ENCODE assay signal across 8 cellular contexts in the genomic region with DNA sequence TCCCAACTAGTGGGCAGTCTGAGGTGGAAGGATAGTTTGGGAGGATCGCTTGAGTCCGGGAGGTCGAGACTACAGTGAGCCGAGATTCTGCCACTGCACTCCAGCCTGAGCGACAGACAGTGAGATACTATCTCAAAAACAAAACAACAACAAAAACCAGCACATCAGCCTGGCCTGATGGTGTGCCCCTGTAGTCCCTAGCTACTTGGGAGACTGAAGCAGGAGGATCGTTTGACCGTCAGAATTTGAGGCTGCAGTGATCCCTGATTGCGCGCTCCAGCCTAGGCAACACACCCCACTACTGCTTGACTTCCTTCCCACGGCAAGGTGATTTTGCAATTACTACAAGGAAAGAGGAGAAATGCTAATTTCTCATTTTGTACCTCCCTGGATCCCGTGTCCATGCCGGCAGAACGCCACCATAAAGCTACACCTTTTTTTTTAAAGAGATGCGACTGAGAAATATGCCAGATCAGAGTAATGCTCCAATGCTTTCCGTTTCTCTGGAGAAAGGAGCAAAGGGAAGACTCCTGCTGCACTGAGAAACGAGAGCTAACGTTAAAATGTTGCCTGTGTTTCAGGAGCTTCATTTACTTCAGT. TPM values are rescaled to one million over a fixed set of nuclear protein-coding genes. Genes with fewer than 3 reads are reported as not detected.
DNase-seq lines count a peak whose midpoint lies in the region; ATAC-seq and TF ChIP-seq lines count a peak whose summit lies in the region.

No MANE protein-coding gene starts in this region.

- peak overlapping the region; percentile 85 for H3K27ac ChIP-seq in epithelial cell of prostate

- peak; percentile 7 for ATAC-seq in HG03095 (IDR thresholded peaks at IDR 0.05; ENCODE audit: unreplicated experiment)
- peak; percentile 63 for ATAC-seq in SK-N-SH treated with all-trans-retinoic acid at 6 μM for 48 hours

- DNase-seq in activated T-cell treated with anti-CD3 and anti-CD28 coated beads for 48 hours (ENCODE audit: low read depth) (peak; percentile 5), activated T-cell treated with anti-CD3 and anti-CD28 coated beads for 4 hours (no peak), epithelial cell of prostate (ENCODE audit: low read depth, low spot score) (no peak), myocyte (ENCODE audit: low read depth) (peak; percentile 10), SW480 (ENCODE audit: low spot score) (no peak), cerebellar cortex (ENCODE audit: low spot score) (no peak)

TF ChIP-seq in SK-N-SH treated with all-trans-retinoic acid at 6 μM for 48 hours, 23 proteins besides CTCF, POLR2A, EP300 and RAD21:
- TF ChIP-seq ZFP30 (CRISPR knock-in tag; IDR thresholded peaks at IDR 0.05): no peak
- TF ChIP-seq, protein P1, sequence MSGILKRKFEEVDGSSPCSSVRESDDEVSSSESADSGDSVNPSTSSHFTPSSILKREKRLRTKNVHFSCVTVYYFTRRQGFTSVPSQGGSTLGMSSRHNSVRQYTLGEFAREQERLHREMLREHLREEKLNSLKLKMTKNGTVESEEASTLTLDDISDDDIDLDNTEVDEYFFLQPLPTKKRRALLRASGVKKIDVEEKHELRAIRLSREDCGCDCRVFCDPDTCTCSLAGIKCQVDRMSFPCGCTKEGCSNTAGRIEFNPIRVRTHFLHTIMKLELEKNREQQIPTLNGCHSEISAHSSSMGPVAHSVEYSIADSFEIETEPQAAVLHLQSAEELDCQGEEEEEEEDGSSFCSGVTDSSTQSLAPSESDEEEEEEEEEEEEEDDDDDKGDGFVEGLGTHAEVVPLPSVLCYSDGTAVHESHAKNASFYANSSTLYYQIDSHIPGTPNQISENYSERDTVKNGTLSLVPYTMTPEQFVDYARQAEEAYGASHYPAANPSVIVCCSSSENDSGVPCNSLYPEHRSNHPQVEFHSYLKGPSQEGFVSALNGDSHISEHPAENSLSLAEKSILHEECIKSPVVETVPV (CRISPR knock-in tag; IDR thresholded peaks at IDR 0.05): no peak
- no peak for TF ChIP-seq ZNF70 (CRISPR knock-in tag; IDR thresholded peaks at IDR 0.05)
- TF ChIP-seq ZNF8 (CRISPR knock-in tag; IDR thresholded peaks at IDR 0.05): no peak
- no peak for TF ChIP-seq ZNF565 (CRISPR knock-in tag; conservative IDR thresholded peaks at IDR 0.05; ENCODE audit: low read depth)
- TF ChIP-seq BACH2 (CRISPR knock-in tag; IDR thresholded peaks at IDR 0.05; ENCODE audit: borderline replicate concordance): no peak
- no peak for TF ChIP-seq TCF4 (CRISPR knock-in tag; IDR thresholded peaks at IDR 0.05; ENCODE audit: borderline replicate concordance)
- no peak for TF ChIP-seq GLIS3 (CRISPR knock-in tag; IDR thresholded peaks at IDR 0.05)
- TF ChIP-seq ESRRG (CRISPR knock-in tag; IDR thresholded peaks at IDR 0.05): no peak
- TF ChIP-seq, protein P2, sequence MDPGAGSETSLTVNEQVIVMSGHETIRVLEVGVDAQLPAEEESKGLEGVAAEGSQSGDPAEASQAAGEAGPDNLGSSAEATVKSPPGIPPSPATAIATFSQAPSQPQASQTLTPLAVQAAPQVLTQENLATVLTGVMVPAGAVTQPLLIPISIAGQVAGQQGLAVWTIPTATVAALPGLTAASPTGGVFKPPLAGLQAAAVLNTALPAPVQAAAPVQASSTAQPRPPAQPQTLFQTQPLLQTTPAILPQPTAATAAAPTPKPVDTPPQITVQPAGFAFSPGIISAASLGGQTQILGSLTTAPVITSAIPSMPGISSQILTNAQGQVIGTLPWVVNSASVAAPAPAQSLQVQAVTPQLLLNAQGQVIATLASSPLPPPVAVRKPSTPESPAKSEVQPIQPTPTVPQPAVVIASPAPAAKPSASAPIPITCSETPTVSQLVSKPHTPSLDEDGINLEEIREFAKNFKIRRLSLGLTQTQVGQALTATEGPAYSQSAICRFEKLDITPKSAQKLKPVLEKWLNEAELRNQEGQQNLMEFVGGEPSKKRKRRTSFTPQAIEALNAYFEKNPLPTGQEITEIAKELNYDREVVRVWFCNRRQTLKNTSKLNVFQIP (CRISPR knock-in tag; IDR thresholded peaks at IDR 0.05; ENCODE audit: borderline replicate concordance, low read depth): no peak
- TF ChIP-seq, protein P3, sequence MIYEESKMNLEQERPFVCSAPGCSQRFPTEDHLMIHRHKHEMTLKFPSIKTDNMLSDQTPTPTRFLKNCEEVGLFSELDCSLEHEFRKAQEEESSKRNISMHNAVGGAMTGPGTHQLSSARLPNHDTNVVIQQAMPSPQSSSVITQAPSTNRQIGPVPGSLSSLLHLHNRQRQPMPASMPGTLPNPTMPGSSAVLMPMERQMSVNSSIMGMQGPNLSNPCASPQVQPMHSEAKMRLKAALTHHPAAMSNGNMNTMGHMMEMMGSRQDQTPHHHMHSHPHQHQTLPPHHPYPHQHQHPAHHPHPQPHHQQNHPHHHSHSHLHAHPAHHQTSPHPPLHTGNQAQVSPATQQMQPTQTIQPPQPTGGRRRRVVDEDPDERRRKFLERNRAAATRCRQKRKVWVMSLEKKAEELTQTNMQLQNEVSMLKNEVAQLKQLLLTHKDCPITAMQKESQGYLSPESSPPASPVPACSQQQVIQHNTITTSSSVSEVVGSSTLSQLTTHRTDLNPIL (CRISPR knock-in tag; IDR thresholded peaks at IDR 0.05; ENCODE audit: low read depth): no peak
- no peak for TF ChIP-seq SNAI2 (CRISPR knock-in tag; IDR thresholded peaks at IDR 0.05)
- no peak for TF ChIP-seq ZFP3 (CRISPR knock-in tag; IDR thresholded peaks at IDR 0.05)
- no peak for TF ChIP-seq RARB (CRISPR knock-in tag; IDR thresholded peaks at IDR 0.05)
- TF ChIP-seq ISL1 (CRISPR knock-in tag; IDR thresholded peaks at IDR 0.05): no peak
- TF ChIP-seq, protein P4, sequence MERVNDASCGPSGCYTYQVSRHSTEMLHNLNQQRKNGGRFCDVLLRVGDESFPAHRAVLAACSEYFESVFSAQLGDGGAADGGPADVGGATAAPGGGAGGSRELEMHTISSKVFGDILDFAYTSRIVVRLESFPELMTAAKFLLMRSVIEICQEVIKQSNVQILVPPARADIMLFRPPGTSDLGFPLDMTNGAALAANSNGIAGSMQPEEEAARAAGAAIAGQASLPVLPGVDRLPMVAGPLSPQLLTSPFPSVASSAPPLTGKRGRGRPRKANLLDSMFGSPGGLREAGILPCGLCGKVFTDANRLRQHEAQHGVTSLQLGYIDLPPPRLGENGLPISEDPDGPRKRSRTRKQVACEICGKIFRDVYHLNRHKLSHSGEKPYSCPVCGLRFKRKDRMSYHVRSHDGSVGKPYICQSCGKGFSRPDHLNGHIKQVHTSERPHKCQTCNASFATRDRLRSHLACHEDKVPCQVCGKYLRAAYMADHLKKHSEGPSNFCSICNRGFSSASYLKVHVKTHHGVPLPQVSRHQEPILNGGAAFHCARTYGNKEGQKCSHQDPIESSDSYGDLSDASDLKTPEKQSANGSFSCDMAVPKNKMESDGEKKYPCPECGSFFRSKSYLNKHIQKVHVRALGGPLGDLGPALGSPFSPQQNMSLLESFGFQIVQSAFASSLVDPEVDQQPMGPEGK (CRISPR knock-in tag; IDR thresholded peaks at IDR 0.05; ENCODE audit: borderline replicate concordance): no peak
TF ChIP-seq in SK-N-SH treated with all-trans-retinoic acid at 6 μM for 48 hours: peak in this region for 0.

RNA-seq across cellular contexts. Expression of gene SCFD1, which starts 0.7 kb away (rescaled TPM):
- total RNA-seq in myocyte: 67.3 and 75.3 TPM in 2 replicates
- polyA plus RNA-seq in myocyte (2012): 36.9 TPM

Comparison
In these comparisons a context has a peak if more than half of its experiments do, and no peak if none do; other contexts are left out.
1. DNase-seq: peak in activated T-cell treated with anti-CD3 and anti-CD28 coated beads for 48 hours (single experiment) and myocyte (single experiment); none in activated T-cell treated with anti-CD3 and anti-CD28 coated beads for 4 hours (single experiment), epithelial cell of prostate (single experiment), SW480 (single experiment) and cerebellar cortex (single experiment).